Comparison of ENCODE assay signal across 8 cellular contexts in the genomic region with DNA sequence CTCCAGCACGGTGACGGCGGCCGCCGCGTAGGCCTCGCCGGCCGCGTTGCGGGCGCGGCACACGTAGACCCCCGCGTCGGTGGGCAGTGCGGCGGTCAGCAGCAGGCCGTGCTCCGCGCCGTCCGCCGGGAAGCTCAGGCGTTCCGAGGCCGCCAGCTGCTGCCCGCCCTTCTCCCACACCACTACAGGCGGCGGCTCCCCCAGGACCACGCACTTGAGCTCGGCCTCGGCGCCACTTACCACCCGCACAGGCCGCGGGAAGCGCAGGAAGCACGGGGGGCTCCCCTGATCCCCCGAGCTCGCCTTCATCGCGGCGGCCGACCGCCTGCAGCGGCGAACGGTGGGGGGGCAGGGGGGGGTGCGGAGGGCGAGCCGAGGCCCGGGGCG. TPM values are rescaled to one million over a fixed set of nuclear protein-coding genes. Genes with fewer than 3 reads are reported as not detected.
DNase-seq lines count a peak whose midpoint lies in the region; ATAC-seq and TF ChIP-seq lines count a peak whose summit lies in the region.

No MANE protein-coding gene starts in this region.

- H3K9me3 Mint-ChIP-seq in activated T-cell treated with anti-CD3 and anti-CD28 coated beads, Interleukin-2, amount 50 U/mL, for 4 hours: no peaks in the 10 kb centered on the region
- no peaks in the 10 kb centered on the region for H3K9me3 Mint-ChIP-seq in dendritic cell treated with granulocyte-macrophage colony-stimulating factor and Interleukin-4, amounts not matched to agents 40 ng/mL and 50 ng/mL, for 4 days

- no peaks in the 10 kb centered on the region for H3K36me3 Mint-ChIP-seq in activated T-cell treated with anti-CD3 and anti-CD28 coated beads, Interleukin-2, amount 50 U/mL, for 4 hours (ENCODE audit: insufficient read depth)
- H3K36me3 Mint-ChIP-seq in dendritic cell treated with granulocyte-macrophage colony-stimulating factor and Interleukin-4, amounts not matched to agents 40 ng/mL and 50 ng/mL, for 4 days (ENCODE audit: low read depth): no peaks in the 10 kb centered on the region

- H3K4me1 ChIP-seq in lower lobe of right lung (peaks cover 11% of the 10 kb centered on the region), upper lobe of right lung (peaks cover 6% of the 10 kb centered on the region)

- TF ChIP-seq CTCF in lower lobe of right lung (IDR thresholded peaks at IDR 0.05): no peak
- TF ChIP-seq CTCF in upper lobe of right lung (IDR thresholded peaks at IDR 0.05): no peak
- TF ChIP-seq CTCF in GM13976 (IDR thresholded peaks at IDR 0.05; ENCODE audit: borderline replicate concordance, control extremely low read depth, extremely low read depth, insufficient read depth, missing control alignments): no peak

- ATAC-seq in activated T-cell treated with anti-CD3 and anti-CD28 coated beads, Interleukin-2, amount 50 U/mL, for 4 hours: peak; percentile 35 to 39
- peak; percentile 19 to 51 for ATAC-seq in lower lobe of right lung
- ATAC-seq in upper lobe of right lung: peak; percentile 15

- in situ Hi-C loops in GM13976 (cut with MboI; ENCODE audit: low sequenced_read_pairs, unreplicated experiment): no loop called here

- peaks cover 51% of the 10 kb centered on the region for H3K27me3 Mint-ChIP-seq in activated T-cell treated with anti-CD3 and anti-CD28 coated beads, Interleukin-2, amount 50 U/mL, for 4 hours (ENCODE audit: low read depth)
- H3K27me3 Mint-ChIP-seq in dendritic cell treated with granulocyte-macrophage colony-stimulating factor and Interleukin-4, amounts not matched to agents 40 ng/mL and 50 ng/mL, for 4 days: peaks cover 62% of the 10 kb centered on the region

- peaks cover 14% of the 10 kb centered on the region for H3K27me3 ChIP-seq in lower lobe of right lung (ENCODE audit: low read depth)
- H3K27me3 ChIP-seq in upper lobe of right lung: no peaks in the 10 kb centered on the region

- H3K4me3 ChIP-seq in lower lobe of right lung (peak overlapping the region; percentile 66), upper lobe of right lung (peak overlapping the region; percentile 61)

- intact Hi-C loops in dendritic cell treated with granulocyte-macrophage colony-stimulating factor and Interleukin-4, amounts not matched to agents 40 ng/mL and 50 ng/mL, for 4 days (cut with micrococcal nuclease): no loop called here
- intact Hi-C loops in lower lobe of right lung (cut with DNase I) (no loop called here), upper lobe of right lung (cut with DNase I) (no loop called here)

- H3K4me3 Mint-ChIP-seq in activated T-cell treated with anti-CD3 and anti-CD28 coated beads, Interleukin-2, amount 50 U/mL, for 4 hours: no peak overlapping the region
- peak overlapping the region; percentile 35 for H3K4me3 Mint-ChIP-seq in dendritic cell treated with granulocyte-macrophage colony-stimulating factor and Interleukin-4, amounts not matched to agents 40 ng/mL and 50 ng/mL, for 4 days

- H3K36me3 ChIP-seq in lower lobe of right lung: peaks cover 11% of the 10 kb centered on the region
- peaks cover 7% of the 10 kb centered on the region for H3K36me3 ChIP-seq in upper lobe of right lung

- no peaks in the 10 kb centered on the region for H3K4me1 Mint-ChIP-seq in activated T-cell treated with anti-CD3 and anti-CD28 coated beads, Interleukin-2, amount 50 U/mL, for 4 hours (ENCODE audit: low read depth)
- peaks cover 4% of the 10 kb centered on the region for H3K4me1 Mint-ChIP-seq in dendritic cell treated with granulocyte-macrophage colony-stimulating factor and Interleukin-4, amounts not matched to agents 40 ng/mL and 50 ng/mL, for 4 days (ENCODE audit: low read depth)

- H3K27ac ChIP-seq in lower lobe of right lung (peak overlapping the region; percentile 73), upper lobe of right lung (peak overlapping the region; percentile 80)

- H3K27ac Mint-ChIP-seq in dendritic cell treated with granulocyte-macrophage colony-stimulating factor and Interleukin-4, amounts not matched to agents 40 ng/mL and 50 ng/mL, for 4 days: no peak overlapping the region

- no peak for DNase-seq in activated T-cell treated with anti-CD3 and anti-CD28 coated beads, Interleukin-2, amount 50 U/mL, for 4 hours
- DNase-seq in activated T-cell treated with anti-CD3 and anti-CD28 coated beads, Interleukin-2, amount 50 U/mL, for 1 hour: no peak
- DNase-seq in lower lobe of right lung (no peak), upper lobe of right lung (peak; percentile 69), SIG-M5 treated with dmso at 0.1 percent for 504 hours (lab: John Stamatoyannopoulos, UW; ENCODE audit: unreplicated experiment) (no peak), GM13976 (ENCODE audit: low spot score) (no peak)
- no peak for DNase-seq in stimulated activated CD4-positive, alpha-beta T cell treated with anti-CD3 and anti-CD28 coated beads, Interleukin-4, amount 100 ng/mL, for 24 hours

- H3K9me3 ChIP-seq in lower lobe of right lung (no peaks in the 10 kb centered on the region), upper lobe of right lung (no peaks in the 10 kb centered on the region)

RNA-seq across cellular contexts. Expression of a gene that starts 0.4 kb away (rescaled TPM):
- total RNA-seq in activated T-cell treated with anti-CD3 and anti-CD28 coated beads, Interleukin-2, amount 50 U/mL, for 4 hours: 1 to 10 TPM in 1 of 3 donors, under 1 TPM in 2; 0.37 to 1.1 (median 0.60) TPM
- total RNA-seq in lower lobe of right lung (49.4 TPM), upper lobe of right lung (72.8 TPM)

RNA-seq across cellular contexts. Expression of a gene that starts 1.2 kb away (rescaled TPM):
- not detected for total RNA-seq in activated T-cell treated with anti-CD3 and anti-CD28 coated beads, Interleukin-2, amount 50 U/mL, for 4 hours
- total RNA-seq in lower lobe of right lung: not detected
- total RNA-seq in upper lobe of right lung: 0.43 TPM

RNA-seq across cellular contexts. Expression of a gene that starts 26.7 kb away (rescaled TPM):
- total RNA-seq in activated T-cell treated with anti-CD3 and anti-CD28 coated beads, Interleukin-2, amount 50 U/mL, for 4 hours: 10 to 100 TPM; 32.4 to 37.1 (median 36.0) TPM
- total RNA-seq in lower lobe of right lung (31.8 TPM), upper lobe of right lung (25.7 TPM)

RNA-seq across cellular contexts. Expression of a gene that starts 27.1 kb away (rescaled TPM):
- 1 to 10 TPM; 3.6 to 4.8 (median 4.3) TPM for total RNA-seq in activated T-cell treated with anti-CD3 and anti-CD28 coated beads, Interleukin-2, amount 50 U/mL, for 4 hours
- total RNA-seq in lower lobe of right lung: 1.4 TPM
- 2.9 TPM for total RNA-seq in upper lobe of right lung

RNA-seq across cellular contexts. Expression of a gene that starts 27.3 kb away (rescaled TPM):
- total RNA-seq in activated T-cell treated with anti-CD3 and anti-CD28 coated beads, Interleukin-2, amount 50 U/mL, for 4 hours: 10 to 100 TPM; 38.3 to 42.0 (median 40.3) TPM
- total RNA-seq in lower lobe of right lung: 23.2 TPM
- total RNA-seq in upper lobe of right lung: 45.3 TPM

Comparison
In these comparisons a context has a peak if more than half of its experiments do, and no peak if none do; other contexts are left out.
1. RNA of a gene that starts 0.4 kb away (total RNA-seq): 72.8 TPM in upper lobe of right lung (single experiment) and 49.4 TPM in lower lobe of right lung (single experiment); 0.37 to 1.1 TPM in activated T-cell treated with anti-CD3 and anti-CD28 coated beads, Interleukin-2, amount 50 U/mL, for 4 hours; every median in the first group is over 10 times any median in the second.
2. Peak in every context shown above with its lines, with median percentiles within 50 percentile points of each other: ATAC-seq.